In genomic region chr14:69232388-69232787, GRCh38 we compare ENCODE assay signal across 24 cellular contexts. TPM values are rescaled to one million over a fixed set of nuclear protein-coding genes. Genes with fewer than 3 reads are reported as not detected.
"Had no signal": no experiment of that assay in that cellular context is flagged by ENCODE, and none has a peak within 500 bp of the region (broad histone marks: within the 10 kb centered on the region; RNA-seq: fewer than 3 reads in every experiment).

No MANE protein-coding gene starts in this region.

- H3K4me1 ChIP-seq: right lobe of liver, tibial nerve, vagina had no signal

- H3K4me3 Mint-ChIP-seq: immature natural killer cell; mesothelial cell of epicardium; naive thymus-derived CD4-positive, alpha-beta T cell; natural killer cell treated with Interleukin-12 subunit alpha and Interleukin-12 subunit beta and Interleukin-15 and Interleukin-18, amount 100 ng/mL, for 72 hours; stimulated activated naive B cell treated with anti-CD40 and anti-IgM and Interleukin-4, amounts not matched to agents 10 μg/mL and 1 μg/mL and 100 μg/mL, for 72 hours; stimulated activated naive CD8-positive, alpha-beta T cell treated with anti-CD3 and anti-CD28 coated beads, Interleukin-15, Interleukin-2, amounts not matched to agents 100 ng/mL and 50 ng/mL, for 24 hours; type B pancreatic cell had no signal

- H3K4me1 Mint-ChIP-seq: immature natural killer cell; stimulated activated naive B cell treated with anti-CD40 and anti-IgM and Interleukin-4, amounts not matched to agents 10 μg/mL and 1 μg/mL and 100 μg/mL, for 72 hours had no signal

- ATAC-seq: naive thymus-derived CD4-positive, alpha-beta T cell; natural killer cell treated with Interleukin-12 subunit alpha and Interleukin-12 subunit beta and Interleukin-15 and Interleukin-18, amount 100 ng/mL, for 72 hours; right lobe of liver; stimulated activated naive B cell treated with anti-CD40 and anti-IgM and Interleukin-4, amounts not matched to agents 10 μg/mL and 1 μg/mL and 100 μg/mL, for 72 hours had no signal

- H3K4me3 ChIP-seq: left ventricle myocardium inferior, lung, ovary, right atrium auricular region, right lobe of liver, skin epidermis, tibial nerve, vagina had no signal

- H3K27me3 ChIP-seq: ovary, right atrium auricular region, right lobe of liver, tibial nerve, vagina had no signal

- H3K27ac ChIP-seq: left ventricle myocardium inferior, ovary, right atrium auricular region, right lobe of liver, skin epidermis, tibial nerve, vagina had no signal

- FAIRE-seq: islet of Langerhans had no signal

- H3K36me3 ChIP-seq: ovary had no signal

- H3K9me3 ChIP-seq: left ventricle myocardium inferior, ovary, right atrium auricular region, right lobe of liver, tibial nerve, vagina had no signal

- H3K27ac Mint-ChIP-seq: immature natural killer cell; mesothelial cell of epicardium; natural killer cell treated with Interleukin-12 subunit alpha and Interleukin-12 subunit beta and Interleukin-15 and Interleukin-18, amount 100 ng/mL, for 72 hours; progenitor cell of endocrine pancreas; stimulated activated naive B cell treated with anti-CD40 and anti-IgM and Interleukin-4, amounts not matched to agents 10 μg/mL and 1 μg/mL and 100 μg/mL, for 72 hours; stimulated activated naive CD8-positive, alpha-beta T cell treated with anti-CD3 and anti-CD28 coated beads, Interleukin-15, Interleukin-2, amounts not matched to agents 100 ng/mL and 50 ng/mL, for 24 hours; type B pancreatic cell had no signal

- H3K27me3 Mint-ChIP-seq: naive thymus-derived CD4-positive, alpha-beta T cell; natural killer cell treated with Interleukin-12 subunit alpha and Interleukin-12 subunit beta and Interleukin-15 and Interleukin-18, amount 100 ng/mL, for 72 hours; progenitor cell of endocrine pancreas; stimulated activated naive B cell treated with anti-CD40 and anti-IgM and Interleukin-4, amounts not matched to agents 10 μg/mL and 1 μg/mL and 100 μg/mL, for 72 hours; stimulated activated naive CD8-positive, alpha-beta T cell treated with anti-CD3 and anti-CD28 coated beads, Interleukin-15, Interleukin-2, amounts not matched to agents 100 ng/mL and 50 ng/mL, for 24 hours; type B pancreatic cell had no signal

- DNase-seq: hypothalamus; immature natural killer cell; left ventricle myocardium inferior; mesendoderm; naive thymus-derived CD4-positive, alpha-beta T cell; ovary; right lobe of liver; stimulated activated CD4-positive, alpha-beta T cell treated with anti-CD3 and anti-CD28 coated beads, Interleukin-12 subunit alpha, Interleukin-12 subunit beta, amount 100 ng/mL, for 4 hours; stimulated activated CD4-positive, alpha-beta T cell treated with anti-CD3 and anti-CD28 coated beads, Interleukin-15, amount 100 ng/mL, for 24 hours; stimulated activated CD4-positive, alpha-beta T cell treated with anti-CD3 and anti-CD28 coated beads, Interleukin-2, amount 100 ng/mL, for 24 hours; stimulated activated CD4-positive, alpha-beta T cell treated with anti-CD3 and anti-CD28 coated beads, Interleukin-4, amount 100 ng/mL, for 1 hour; stimulated activated naive B cell treated with anti-CD40 and anti-IgM and Interleukin-4, amounts not matched to agents 10 μg/mL and 1 μg/mL and 100 μg/mL, for 72 hours; substantia nigra had no signal

- H3K9me3 Mint-ChIP-seq: immature natural killer cell; mesothelial cell of epicardium; naive thymus-derived CD4-positive, alpha-beta T cell; natural killer cell treated with Interleukin-12 subunit alpha and Interleukin-12 subunit beta and Interleukin-15 and Interleukin-18, amount 100 ng/mL, for 72 hours; stimulated activated naive B cell treated with anti-CD40 and anti-IgM and Interleukin-4, amounts not matched to agents 10 μg/mL and 1 μg/mL and 100 μg/mL, for 72 hours; stimulated activated naive CD8-positive, alpha-beta T cell treated with anti-CD3 and anti-CD28 coated beads, Interleukin-15, Interleukin-2, amounts not matched to agents 100 ng/mL and 50 ng/mL, for 24 hours; type B pancreatic cell had no signal

RNA-seq across cellular contexts. Expression of gene GALNT16, which starts 27.6 kb away (rescaled TPM):
- polyA plus RNA-seq: immature natural killer cell; naive thymus-derived CD4-positive, alpha-beta T cell had no signal
